In genomic region chr3:134199880-134200279, GRCh38 we compare ENCODE assay signal across 7 cellular contexts. TPM values are rescaled to one million over a fixed set of nuclear protein-coding genes. Genes with fewer than 3 reads are reported as not detected.
DNase-seq lines count a peak whose midpoint lies in the region; ATAC-seq, FAIRE-seq and TF ChIP-seq lines count a peak whose summit lies in the region.
"Not testable (repeated sequence)": the region's sequence is repeated elsewhere in the genome, so short reads cannot be mapped to it uniquely, and the experiment has no call there.

No MANE protein-coding gene starts in this region.

- H3K9ac ChIP-seq in K562 (ENCODE audit: insufficient read depth in 1 of 2, low read depth in 2 of 2, low read length in 2 of 2); HepG2 (ENCODE audit: insufficient read depth, low read depth, low read length): not testable (repeated sequence)

- not testable (repeated sequence) for BruUV-seq in K562 (replicated peaks; lab: Mats Ljungman, UMichigan); HepG2 (replicated peaks; lab: Mats Ljungman, UMichigan)

- CTCF ChIA-PET in RWPE1 (lab: Yijun Ruan, JAX): interaction anchor here (0.6 to 1.6 kb wide), 3 partner anchors 12 to 309 kb away, joined by 3 to 4 read pairs (median 4); no protein-coding TSS in a partner anchor
- CTCF ChIA-PET in WTC11 (lab: Charles Lee): interaction anchor here (1.0 to 4.7 kb wide), 4 partner anchors 12 to 270 kb away, joined by 3 to 41 read pairs (median 4); no protein-coding TSS in a partner anchor
- CTCF ChIA-PET in K562 (lab: Yijun Ruan, JAX; ENCODE audit: low intra/inter-chr PET ratio); HepG2 (lab: Yijun Ruan, JAX; ENCODE audit: low intra/inter-chr PET ratio, low total read pairs): not testable (repeated sequence)

- H3K4me3 Mint-ChIP-seq in WTC11, neural crest cell: not testable (repeated sequence)
- H3K4me3 Mint-ChIP-seq in endothelial cell (ENCODE audit: unreplicated experiment): peak overlapping the region; percentile 58

- TF ChIP-seq POLR2A in K562 (conservative IDR thresholded peaks at IDR 0.05); HepG2 (IDR thresholded peaks at IDR 0.05; ENCODE audit: insufficient read depth in 1 of 2, low read depth in 2 of 2, low read length in 2 of 2): not testable (repeated sequence)

- not testable (repeated sequence) for FAIRE-seq in K562 (lab: Jason Lieb, UNC); HepG2 (lab: Jason Lieb, UNC)

- TF ChIP-seq CTCF in RWPE1 (conservative IDR thresholded peaks at IDR 0.05; ENCODE audit: low read depth); WTC11 (IDR thresholded peaks at IDR 0.05); K562 (IDR thresholded peaks at IDR 0.05 in 2 of 3, conservative IDR thresholded peaks at IDR 0.05 in 1 of 3; ENCODE audit: insufficient read depth in 2 of 3, low read depth in 1 of 3, low read length in 3 of 3); endothelial cell (IDR thresholded peaks at IDR 0.05; ENCODE audit: unreplicated experiment); HepG2 (CRISPR knock-in tag; IDR thresholded peaks at IDR 0.05); neural crest cell (conservative IDR thresholded peaks at IDR 0.05): not testable (repeated sequence)

- H3K27me3 Mint-ChIP-seq in WTC11 (ENCODE audit: low read depth); endothelial cell (ENCODE audit: unreplicated experiment); neural crest cell (ENCODE audit: low read depth): not testable (repeated sequence)

- H3K36me3 Mint-ChIP-seq in WTC11 (peaks cover 52% of the 10 kb centered on the region), endothelial cell (ENCODE audit: low read depth, unreplicated experiment) (peaks cover 30% of the 10 kb centered on the region), neural crest cell (ENCODE audit: low read depth) (peaks cover 28% of the 10 kb centered on the region)

- not testable (repeated sequence) for H3K9me1 ChIP-seq in K562 (ENCODE audit: control insufficient read depth, insufficient read depth, low read length)

- H2AFZ ChIP-seq in K562 (ENCODE audit: low read depth, low read length); HepG2 (ENCODE audit: low read length): not testable (repeated sequence)

- H3K4me1 ChIP-seq in K562 (replicated peaks in 1 of 2; ENCODE audit: control insufficient read depth in 2 of 2, insufficient read depth in 2 of 2, low read length in 2 of 2); HepG2 (ENCODE audit: insufficient read depth, low read length): not testable (repeated sequence)

- H3K9me3 ChIP-seq in K562 (replicated peaks; ENCODE audit: control insufficient read depth, insufficient read depth, low read depth, low read length); HepG2 (ENCODE audit: low read length): not testable (repeated sequence)

- peak; percentile 15 for DNase-seq in NAMALWA (ENCODE audit: low spot score)
- not testable (repeated sequence) for DNase-seq in RWPE1 (ENCODE audit: low spot score); WTC11 (ENCODE audit: low spot score); K562 (ENCODE audit: extremely low read depth in 1 of 4, low spot score in 3 of 4); endothelial cell (ENCODE audit: low spot score); HepG2 (ENCODE audit: low spot score); neural crest cell (ENCODE audit: low read depth, low spot score)

- TF ChIP-seq RAD21 in K562 (CRISPR knock-in tag; conservative IDR thresholded peaks at IDR 0.05 in 1 of 2, IDR thresholded peaks at IDR 0.05 in 1 of 2); HepG2 (CRISPR knock-in tag; IDR thresholded peaks at IDR 0.05): not testable (repeated sequence)

- H3K4me2 ChIP-seq in K562 (ENCODE audit: insufficient read depth, low read length); HepG2 (ENCODE audit: low read depth, low read length): not testable (repeated sequence)

- peaks cover 15% of the 10 kb centered on the region for H3K9me3 Mint-ChIP-seq in WTC11
- not testable (repeated sequence) for H3K9me3 Mint-ChIP-seq in endothelial cell (ENCODE audit: unreplicated experiment); neural crest cell

- H3K79me2 ChIP-seq in K562 (ENCODE audit: control insufficient read depth, insufficient read depth, low read length); HepG2 (ENCODE audit: insufficient read depth, low read length): not testable (repeated sequence)

- not testable (repeated sequence) for H3K27ac Mint-ChIP-seq in WTC11; endothelial cell (ENCODE audit: unreplicated experiment)
- peak overlapping the region; percentile 85 for H3K27ac Mint-ChIP-seq in neural crest cell (ENCODE audit: unreplicated experiment)

- not testable (repeated sequence) for H3K4me1 Mint-ChIP-seq in WTC11; endothelial cell (ENCODE audit: unreplicated experiment); neural crest cell

- POLR2A ChIA-PET in RWPE1 (lab: Yijun Ruan, JAX; ENCODE audit: low non-redundant PET) (interaction anchor here (0.6 kb wide), 1 partner anchor 30 kb away, joined by 3 read pairs; no protein-coding TSS in a partner anchor), K562 (lab: Yijun Ruan, JAX) (interaction anchor here (1.1 kb wide), 1 partner anchor 12 kb away, joined by 3 read pairs; no protein-coding TSS in a partner anchor)
- POLR2A ChIA-PET in WTC11 (lab: Charles Lee); HepG2 (lab: Yijun Ruan, JAX): not testable (repeated sequence)

- not testable (repeated sequence) for TF ChIP-seq EP300 in K562 (IDR thresholded peaks at IDR 0.05; ENCODE audit: low read length); HepG2 (IDR thresholded peaks at IDR 0.05; ENCODE audit: low read depth in 2 of 2, low read length in 2 of 2); HepG2 (CRISPR knock-in tag; IDR thresholded peaks at IDR 0.05; ENCODE audit: borderline replicate concordance)

- H3K27ac ChIP-seq in RWPE1: peak overlapping the region; percentile 45
- not testable (repeated sequence) for H3K27ac ChIP-seq in K562 (ENCODE audit: extremely low read depth, low read depth, low read length); HepG2 (ENCODE audit: extremely low read length, insufficient read depth, low read length)

- in situ Hi-C loops in K562 (cut with MboI): loop anchor here (10.0 kb wide), 1 partner anchor 275 kb away; no protein-coding TSS in a partner anchor
- in situ Hi-C loops in HepG2 (cut with HindIII; ENCODE audit: extremely low pct_ligation_motif_present, low pct_unique_long_range_greater_than_20kb): not testable (repeated sequence)

- 84% methylated on average over 4 of the region's 8 CpGs for WGBS in K562 (ENCODE audit: insufficient coverage, low coverage, missing lambda C conversion rate)
- 91% methylated on average over 7 of the region's 8 CpGs for WGBS in HepG2 (ENCODE audit: low lambda C conversion rate)

- H4K20me1 ChIP-seq in K562 (replicated peaks; ENCODE audit: control insufficient read depth, insufficient read depth, low read length); HepG2 (ENCODE audit: insufficient read depth, low read length): not testable (repeated sequence)

- not testable (repeated sequence) for ATAC-seq in WTC11, K562, HepG2

- H3K36me3 ChIP-seq in K562 (ENCODE audit: control insufficient read depth, insufficient read depth, low read length): peaks cover 18% of the 10 kb centered on the region
- H3K36me3 ChIP-seq in HepG2 (replicated peaks in 1 of 2; ENCODE audit: control insufficient read depth in 1 of 2, insufficient read depth in 2 of 2, low read length in 2 of 2): peaks cover 9 to 45% of the 10 kb centered on the region in 2 experiments

- intact Hi-C loops in K562 (cut with micrococcal nuclease): not testable (repeated sequence)
- intact Hi-C loops in HepG2 (cut with micrococcal nuclease; ENCODE audit: unreplicated experiment): loop anchor here (5.0 kb wide), 1 partner anchor 97 kb away; no protein-coding TSS in a partner anchor

- not testable (repeated sequence) for H3K4me3 ChIP-seq in K562; HepG2 (replicated peaks in 1 of 3; ENCODE audit: insufficient read depth in 1 of 3, low read depth in 2 of 3, low read length in 3 of 3)

- not testable (repeated sequence) for H3K27me3 ChIP-seq in K562 (ENCODE audit: control insufficient read depth in 2 of 2, insufficient read depth in 2 of 2, low read length in 2 of 2); HepG2 (ENCODE audit: control insufficient read depth in 1 of 2, insufficient read depth in 2 of 2, low read length in 2 of 2)

RNA-seq across cellular contexts. Expression of gene RYK, which starts 50.8 kb away (rescaled TPM):
- total RNA-seq in WTC11 (2021) (46.1 to 54.2 TPM (median 48.5 TPM) in 3 replicates), K562 (2014; rRNA removed) (16.1 and 20.1 TPM in 2 replicates), K562 (2014; rRNA removed; fragmentation: Illumina TruSeq; extraction: Trizol) (22.3 and 24.5 TPM in 2 replicates), K562 (2015; rRNA removed; fragmentation: Illumina TruSeq; extraction: Trizol) (23.8 and 29.5 TPM in 2 replicates), K562 (2021) (13.2 and 13.8 TPM in 2 replicates), endothelial cell (ENCODE audit: unreplicated experiment) (60.4 TPM), HepG2 (2016; rRNA removed; fragmentation: Illumina TruSeq; extraction: Trizol) (58.7 and 66.2 TPM in 2 replicates), neural crest cell (56.1 and 57.4 TPM in 2 replicates)
- 31.7 and 76.0 TPM in 2 replicates for total RNA-seq in K562 (2011; cell fraction: chromatin; rRNA removed; ENCODE audit: low replicate concordance)
- 10.7 and 16.3 TPM in 2 replicates for total RNA-seq in K562 (2011; cell fraction: nucleolus; rRNA removed)
- 39.4 and 55.0 TPM in 2 replicates for total RNA-seq in K562 (2011; cell fraction: nucleoplasm; rRNA removed)
- polyA plus RNA-seq in K562 (2011; rRNA removed) (22.1 and 23.8 TPM in 2 replicates), K562 (2014; fragmentation: Illumina TruSeq; extraction: Trizol) (19.7 and 25.1 TPM in 2 replicates), K562 (2014; fragmentation: Nextera tagmentation; extraction: Ambion mirVana) (1 to 10 TPM; 4.2 to 4.9 TPM), K562 (2014; rRNA removed) (15.3 and 16.6 TPM in 2 replicates), HepG2 (2011; rRNA removed) (30.8 and 35.0 TPM in 2 replicates)
- 7.5 and 12.4 TPM in 2 replicates for polyA plus RNA-seq in K562 (2011; cell fraction: cytosol; rRNA removed)
- 37.1 and 37.4 TPM in 2 replicates for polyA plus RNA-seq in K562 (2011; cell fraction: nucleus; rRNA removed)
- polyA plus RNA-seq in K562 (2012): 9.5 and 12.1 TPM in 2 replicates
- polyA minus RNA-seq in K562 (2011; rRNA and poly(A)+ RNA removed): 26.9 and 36.9 TPM in 2 replicates
- polyA minus RNA-seq in K562 (2011; cell fraction: cytosol; rRNA and poly(A)+ RNA removed): 6.3 and 7.3 TPM in 2 replicates
- 24.6 and 36.5 TPM in 2 replicates for polyA minus RNA-seq in K562 (2011; cell fraction: nucleus; rRNA and poly(A)+ RNA removed)
- 78.1 and 78.2 TPM in 2 replicates for total RNA-seq in HepG2 (2016; cell fraction: cytosol; rRNA removed; fragmentation: Illumina TruSeq; extraction: Trizol; ENCODE audit: low read depth)
- total RNA-seq in HepG2 (2016; cell fraction: insoluble cytoplasmic fraction; rRNA removed; fragmentation: Illumina TruSeq; extraction: Trizol): 52.1 and 70.0 TPM in 2 replicates
- total RNA-seq in HepG2 (2016; cell fraction: membrane; rRNA removed; fragmentation: Illumina TruSeq; extraction: Trizol): 77.4 and 91.4 TPM in 2 replicates
- 66.9 and 80.4 TPM in 2 replicates for total RNA-seq in HepG2 (2016; cell fraction: nucleus; rRNA removed; fragmentation: Illumina TruSeq; extraction: Trizol)
- 16.0 and 20.5 TPM in 2 replicates for polyA plus RNA-seq in HepG2 (2011; cell fraction: cytosol; rRNA removed)
- 30.8 and 37.4 TPM in 2 replicates for polyA plus RNA-seq in HepG2 (2011; cell fraction: nucleus; rRNA removed)
- 29.3 and 30.2 TPM in 2 replicates for polyA plus RNA-seq in HepG2 (2012)
- polyA plus RNA-seq in HepG2 (2016; cell fraction: cytosol; fragmentation: Illumina TruSeq; extraction: Trizol; ENCODE audit: low read depth): 19.2 and 19.8 TPM in 2 replicates
- 56.6 and 58.1 TPM in 2 replicates for polyA plus RNA-seq in HepG2 (2016; cell fraction: insoluble cytoplasmic fraction; fragmentation: Illumina TruSeq; extraction: Trizol; ENCODE audit: low read depth)
- polyA plus RNA-seq in HepG2 (2016; cell fraction: membrane; fragmentation: Illumina TruSeq; extraction: Trizol; ENCODE audit: low read depth): 49.6 and 56.3 TPM in 2 replicates
- 75.7 and 79.3 TPM in 2 replicates for polyA plus RNA-seq in HepG2 (2016; cell fraction: nucleus; fragmentation: Illumina TruSeq; extraction: Trizol; ENCODE audit: insufficient read depth, low read depth)
- polyA minus RNA-seq in HepG2 (2011; rRNA and poly(A)+ RNA removed; ENCODE audit: low replicate concordance): 40.1 and 68.9 TPM in 2 replicates
- 17.1 and 17.7 TPM in 2 replicates for polyA minus RNA-seq in HepG2 (2011; cell fraction: cytosol; rRNA and poly(A)+ RNA removed)
- polyA minus RNA-seq in HepG2 (2011; cell fraction: nucleus; rRNA and poly(A)+ RNA removed): 93.1 and 104 TPM in 2 replicates
